In genomic region chr17:7716901-7717755, GRCh38 we compare ENCODE assay signal across 8 cellular contexts. TPM values are rescaled to one million over a fixed set of nuclear protein-coding genes. Genes with fewer than 3 reads are reported as not detected.
DNase-seq lines count a peak whose midpoint lies in the region; ATAC-seq and TF ChIP-seq lines count a peak whose summit lies in the region.

Gene DNAH2 (plus strand): TSS chr17:7717744. CDS start chr17:7719735, 1,991 bp downstream.

- H3K4me1 Mint-ChIP-seq in stimulated activated naive CD8-positive, alpha-beta T cell treated with anti-CD3 and anti-CD28 coated beads, Interleukin-15, Interleukin-2, amounts not matched to agents 100 ng/mL and 50 ng/mL, for 24 hours (ENCODE audit: low read depth): peaks cover 17% of the 10 kb centered on the region

- H3K9me3 ChIP-seq in GM23248 (ENCODE audit: low read depth) (no peaks in the 10 kb centered on the region), esophagus muscularis mucosa (no peaks in the 10 kb centered on the region), mucosa of descending colon (no peaks in the 10 kb centered on the region)

- ATAC-seq in mucosa of descending colon (peak; percentile 89), GM21447 (IDR thresholded peaks at IDR 0.05; ENCODE audit: unreplicated experiment) (no peak)

- H3K4me3 ChIP-seq in AG10803 (ENCODE audit: low read length) (peak within 1 kb of the TSS; percentile 68), GM23248 (peak within 1 kb of the TSS; percentile 97), esophagus muscularis mucosa (peak within 1 kb of the TSS; percentile 56 to 79 (median 66)), mucosa of descending colon (peak within 1 kb of the TSS; percentile 7)

- H3K36me3 Mint-ChIP-seq in stimulated activated naive CD8-positive, alpha-beta T cell treated with anti-CD3 and anti-CD28 coated beads, Interleukin-15, Interleukin-2, amounts not matched to agents 100 ng/mL and 50 ng/mL, for 24 hours (ENCODE audit: low read depth): no peaks in the 10 kb centered on the region

- H3F3A ChIP-seq in GM23248 (ENCODE audit: insufficient read depth): no peaks in the 10 kb centered on the region

- H3K4me1 ChIP-seq in GM23248 (ENCODE audit: insufficient read depth) (peaks cover 4% of the 10 kb centered on the region; the same call in 1 of the 2 replicates), esophagus muscularis mucosa (peaks cover 18 to 25% (median 21%) of the 10 kb centered on the region in 4 donors), mucosa of descending colon (ENCODE audit: low read depth) (peaks cover 14% of the 10 kb centered on the region)

- H3K27me3 ChIP-seq in GM23248 (replicated peaks; ENCODE audit: insufficient read depth): peaks cover 7% of the 10 kb centered on the region; the same call in 1 of the 2 replicates
- peaks cover 0 to 47% (median 18%) of the 10 kb centered on the region in 4 donors for H3K27me3 ChIP-seq in esophagus muscularis mucosa

- H4K20me1 ChIP-seq in GM23248 (ENCODE audit: insufficient read depth): no peaks in the 10 kb centered on the region

- no peaks in the 10 kb centered on the region for H3K9me3 Mint-ChIP-seq in stimulated activated naive CD8-positive, alpha-beta T cell treated with anti-CD3 and anti-CD28 coated beads, Interleukin-15, Interleukin-2, amounts not matched to agents 100 ng/mL and 50 ng/mL, for 24 hours

- TF ChIP-seq EP300 in esophagus muscularis mucosa (IDR thresholded peaks at IDR 0.05): no peak

- H3K4me2 ChIP-seq in GM23248 (ENCODE audit: unreplicated experiment): peak within 1 kb of the TSS; percentile 99

- no peaks in the 10 kb centered on the region for H3K79me2 ChIP-seq in GM23248 (ENCODE audit: insufficient read depth)

- H3K9ac ChIP-seq in GM23248: peak within 1 kb of the TSS; percentile 79

- TF ChIP-seq CTCF in AG10803 (conservative IDR thresholded peaks at IDR 0.05; ENCODE audit: low read length): peak; percentile 41
- peak; percentile 42 to 55 (median 45) for TF ChIP-seq CTCF in esophagus muscularis mucosa (IDR thresholded peaks at IDR 0.05)
- TF ChIP-seq CTCF in mucosa of descending colon (IDR thresholded peaks at IDR 0.05): peak; percentile 17

- intact Hi-C loops in esophagus muscularis mucosa (cut with DNase I): no loop called here
- intact Hi-C loops in mucosa of descending colon (cut with DNase I, micrococcal nuclease): no loop called here

- 1 to 2% methylated on average over 51 to 56 of the region's 64 CpGs for WGBS in GM23248 (ENCODE audit: low coverage in 1 of 2, low lambda C conversion rate in 2 of 2, missing lambda C conversion rate in 2 of 2), 2 experiments
- WGBS in esophagus muscularis mucosa: 1% methylated on average over 52 of the region's 64 CpGs

- in situ Hi-C loops in GM23248 (cut with MboI): no loop called here

- peak within 1 kb of the TSS; percentile 99 for H2AFZ ChIP-seq in GM23248

- no peak within 1 kb of the TSS for H3K27ac Mint-ChIP-seq in stimulated activated naive CD8-positive, alpha-beta T cell treated with anti-CD3 and anti-CD28 coated beads, Interleukin-15, Interleukin-2, amounts not matched to agents 100 ng/mL and 50 ng/mL, for 24 hours

- peak; percentile 87 for DNase-seq in AG10803 (ENCODE audit: low read depth)
- peak; percentile 91 for DNase-seq in GM23248
- peak; percentile 86 for DNase-seq in NCI-H345 (lab: John Stamatoyannopoulos, UW)
- DNase-seq in activated T-cell treated with anti-CD3 and anti-CD28 coated beads, Interleukin-2, amount 50 U/mL, for 1 hour: peak; percentile 43
- no peak for DNase-seq in esophagus muscularis mucosa (ENCODE audit: extremely low spot score)
- DNase-seq in mucosa of descending colon: peak; percentile 70 to 79 (median 74)

- peak within 1 kb of the TSS; percentile 78 for H3K4me3 Mint-ChIP-seq in stimulated activated naive CD8-positive, alpha-beta T cell treated with anti-CD3 and anti-CD28 coated beads, Interleukin-15, Interleukin-2, amounts not matched to agents 100 ng/mL and 50 ng/mL, for 24 hours

- H3K27ac ChIP-seq in GM23248 (no peak within 1 kb of the TSS), esophagus muscularis mucosa (replicated peaks in 1 of 4) (peak within 1 kb of the TSS; percentile 58 to 75 (median 64))

- no peak for TF ChIP-seq POLR2A in esophagus muscularis mucosa (IDR thresholded peaks at IDR 0.05; ENCODE audit: low read depth)

- peaks cover 69% of the 10 kb centered on the region for H3K27me3 Mint-ChIP-seq in stimulated activated naive CD8-positive, alpha-beta T cell treated with anti-CD3 and anti-CD28 coated beads, Interleukin-15, Interleukin-2, amounts not matched to agents 100 ng/mL and 50 ng/mL, for 24 hours

- H3K9me2 ChIP-seq in GM23248 (ENCODE audit: insufficient read depth): no peaks in the 10 kb centered on the region

- no peaks in the 10 kb centered on the region for H3K36me3 ChIP-seq in GM23248 (ENCODE audit: low read depth)
- no peaks in the 10 kb centered on the region for H3K36me3 ChIP-seq in esophagus muscularis mucosa
- H3K36me3 ChIP-seq in mucosa of descending colon (ENCODE audit: low read depth): no peaks in the 10 kb centered on the region

RNA-seq across cellular contexts. Expression of gene DNAH2, which starts in this region (rescaled TPM):
- not detected in 2 replicates for total RNA-seq in GM23248 (2014; rRNA removed; shearing (Covaris generic))
- not detected in 2 replicates for polyA plus RNA-seq in GM23248 (2016; fragmentation: Nextera tagmentation; extraction: Ambion mirVana)
- total RNA-seq in esophagus muscularis mucosa: under 1 TPM; under 0.01 to 0.17 (median 0.06) TPM
- under 1 TPM; 0.19 to 0.70 (median 0.29) TPM for total RNA-seq in mucosa of descending colon

Comparison
In these comparisons a context has a peak if more than half of its experiments do, and no peak if none do; other contexts are left out.
1. Peak in DNase-seq, H3K4me3 ChIP-seq, H3K9ac ChIP-seq and H3K4me2 ChIP-seq in GM23248; RNA of the gene not detected or under 1 TPM.
2. Peak in DNase-seq, ATAC-seq and H3K4me3 ChIP-seq in mucosa of descending colon; RNA of the gene not detected or under 1 TPM.
3. H3K4me3 ChIP-seq: peak in every context shown above with its lines; median percentile 97 in GM23248; 68 in AG10803; 66 in esophagus muscularis mucosa; 7 in mucosa of descending colon.